In the genomic region with DNA sequence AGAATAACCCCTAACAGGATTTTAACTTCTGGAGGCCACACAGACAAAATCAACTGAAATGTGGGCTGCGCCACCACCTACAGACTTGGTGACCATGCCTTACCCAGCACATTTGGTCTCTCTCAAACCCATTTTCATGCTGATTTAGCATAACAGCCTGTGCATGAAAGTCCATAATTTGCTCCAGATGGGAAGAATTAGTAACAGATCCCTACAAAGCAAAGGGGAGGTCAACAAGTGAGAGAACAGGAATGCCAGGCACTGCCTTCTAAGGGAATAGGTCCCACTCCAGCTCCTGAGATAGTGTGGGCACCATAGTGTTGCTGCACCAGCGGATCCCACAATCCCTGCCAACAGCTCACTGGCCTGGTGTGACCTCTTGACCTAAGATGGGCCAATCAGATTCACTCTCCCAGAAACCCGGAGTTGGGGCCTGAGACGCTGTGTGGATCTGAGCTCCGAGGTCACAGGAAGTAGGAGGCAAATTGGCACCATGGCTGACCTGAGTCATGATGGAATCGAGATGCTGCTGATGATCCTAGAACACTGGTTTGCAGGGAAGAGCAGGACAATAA, we compare ENCODE assay signal across 27 cellular contexts. TPM values are rescaled to one million over a fixed set of nuclear protein-coding genes. Genes with fewer than 3 reads are reported as not detected.
"Had no signal": no experiment of that assay in that cellular context is flagged by ENCODE, and none has a peak within 500 bp of the region (broad histone marks: within the 10 kb centered on the region; RNA-seq: fewer than 3 reads in every experiment).

No MANE protein-coding gene starts in this region.

- H3K27ac Mint-ChIP-seq: activated CD4-positive, alpha-beta memory T cell treated with anti-CD3 and anti-CD28 coated beads for 36 hours; activated CD4-positive, alpha-beta T cell treated with anti-CD3 and anti-CD28 coated beads, Interleukin-2, amount 10 ng/mL, durations not matched to agents 24 days and 14 days; activated naive CD4-positive, alpha-beta T cell treated with anti-CD3 and anti-CD28 coated beads, Interleukin-2, amount 50 U/mL, for 24 hours; activated naive CD8-positive, alpha-beta T cell treated with anti-CD3 and anti-CD28 coated beads, Interleukin-2, amount 50 U/mL, for 24 hours; activated T-cell treated with anti-CD3 and anti-CD28 coated beads, Interleukin-2, amount 50 U/mL, for 24 hours; immature natural killer cell; mesothelial cell of epicardium; progenitor cell of endocrine pancreas had no signal

- H3K4me1 Mint-ChIP-seq: activated CD4-positive, alpha-beta T cell treated with anti-CD3 and anti-CD28 coated beads, Interleukin-2, amount 10 ng/mL, durations not matched to agents 24 days and 14 days; activated naive CD4-positive, alpha-beta T cell treated with anti-CD3 and anti-CD28 coated beads, Interleukin-2, amount 50 U/mL, for 24 hours; immature natural killer cell; naive B cell had no signal

- H3K27me3 Mint-ChIP-seq: activated CD4-positive, alpha-beta memory T cell treated with anti-CD3 and anti-CD28 coated beads for 36 hours; activated naive CD4-positive, alpha-beta T cell treated with anti-CD3 and anti-CD28 coated beads, Interleukin-2, amount 50 U/mL, for 24 hours; activated T-cell treated with anti-CD3 and anti-CD28 coated beads, Interleukin-2, amount 50 U/mL, for 24 hours; progenitor cell of endocrine pancreas had no signal

- H3K9me3 ChIP-seq: breast epithelium, esophagus muscularis mucosa, heart left ventricle, ovary, right lobe of liver, testis, uterus had no signal

- H3K4me3 ChIP-seq: breast epithelium, esophagus muscularis mucosa, heart left ventricle, ovary, right lobe of liver, testis, uterus had no signal

- H3K27ac ChIP-seq: breast epithelium, esophagus muscularis mucosa, heart left ventricle, ovary, right lobe of liver, testis, uterus, VCaP had no signal

- H3K4me3 Mint-ChIP-seq: activated CD4-positive, alpha-beta memory T cell treated with anti-CD3 and anti-CD28 coated beads for 36 hours; activated CD4-positive, alpha-beta T cell treated with anti-CD3 and anti-CD28 coated beads, Interleukin-2, amount 10 ng/mL, durations not matched to agents 24 days and 14 days; activated naive CD4-positive, alpha-beta T cell treated with anti-CD3 and anti-CD28 coated beads, Interleukin-2, amount 50 U/mL, for 24 hours; activated naive CD8-positive, alpha-beta T cell treated with anti-CD3 and anti-CD28 coated beads, Interleukin-2, amount 50 U/mL, for 24 hours; activated T-cell treated with anti-CD3 and anti-CD28 coated beads, Interleukin-2, amount 50 U/mL, for 24 hours; immature natural killer cell; mesothelial cell of epicardium; naive B cell had no signal

- H3K36me3 Mint-ChIP-seq: activated CD4-positive, alpha-beta memory T cell treated with anti-CD3 and anti-CD28 coated beads for 36 hours; activated naive CD4-positive, alpha-beta T cell treated with anti-CD3 and anti-CD28 coated beads, Interleukin-2, amount 50 U/mL, for 24 hours; immature natural killer cell; mesothelial cell of epicardium; naive B cell had no signal

- H3K27me3 ChIP-seq: breast epithelium, ovary, right lobe of liver, testis, uterus had no signal

- H3K36me3 ChIP-seq: breast epithelium, esophagus muscularis mucosa, heart left ventricle, ovary, right lobe of liver, uterus had no signal

- H3K4me1 ChIP-seq: breast epithelium, esophagus muscularis mucosa, heart left ventricle, right lobe of liver, testis, uterus had no signal

- ATAC-seq: activated CD4-positive, CD25-positive, alpha-beta regulatory T cell treated with anti-CD3 and anti-CD28 coated beads, Interleukin-2, amount 50 U/mL, for 24 hours; activated naive CD8-positive, alpha-beta T cell treated with anti-CD3 and anti-CD28 coated beads, Interleukin-2, amount 50 U/mL, for 24 hours; heart left ventricle; right lobe of liver; stimulated activated naive CD8-positive, alpha-beta T cell treated with anti-CD3 and anti-CD28 coated beads, Interleukin-15, Interleukin-2, amounts not matched to agents 100 U/mL and 50 U/mL, for 24 hours had no signal

- H3K9me3 Mint-ChIP-seq: activated CD4-positive, alpha-beta memory T cell treated with anti-CD3 and anti-CD28 coated beads for 36 hours; activated CD4-positive, alpha-beta T cell treated with anti-CD3 and anti-CD28 coated beads, Interleukin-2, amount 10 ng/mL, durations not matched to agents 24 days and 14 days; activated naive CD4-positive, alpha-beta T cell treated with anti-CD3 and anti-CD28 coated beads, Interleukin-2, amount 50 U/mL, for 24 hours; activated naive CD8-positive, alpha-beta T cell treated with anti-CD3 and anti-CD28 coated beads, Interleukin-2, amount 50 U/mL, for 24 hours; activated T-cell treated with anti-CD3 and anti-CD28 coated beads, Interleukin-2, amount 50 U/mL, for 24 hours; immature natural killer cell; mesothelial cell of epicardium; naive B cell had no signal

- DNase-seq: activated CD4-positive, alpha-beta memory T cell treated with anti-CD3 and anti-CD28 coated beads for 36 hours; activated CD4-positive, alpha-beta T cell treated with anti-CD3 and anti-CD28 coated beads, Interleukin-2, amount 10 ng/mL, durations not matched to agents 24 days and 14 days; activated CD8-positive, alpha-beta memory T cell treated with anti-CD3 and anti-CD28 coated beads, Interleukin-2, amount 50 U/mL, for 48 hours; activated naive CD8-positive, alpha-beta T cell treated with anti-CD3 and anti-CD28 coated beads, Interleukin-2, amount 50 U/mL, for 24 hours; activated T-cell treated with anti-CD3 and anti-CD28 coated beads, Interleukin-2, amount 50 U/mL, for 24 hours; central memory CD4-positive, alpha-beta T cell; heart left ventricle; immature natural killer cell; naive B cell; ovary; right lobe of liver; stimulated activated CD4-positive, alpha-beta T cell treated with anti-CD3 and anti-CD28 coated beads, Interleukin-12 subunit alpha, Interleukin-12 subunit beta, amount 100 ng/mL, for 4 hours; stimulated activated CD4-positive, alpha-beta T cell treated with anti-CD3 and anti-CD28 coated beads, Interleukin-4, amount 100 ng/mL, for 1 hour; stimulated activated naive CD8-positive, alpha-beta T cell treated with anti-CD3 and anti-CD28 coated beads, Interleukin-15, Interleukin-2, amounts not matched to agents 100 U/mL and 50 U/mL, for 24 hours; T-helper 9 cell; testis; trophoblast cell; uterus had no signal

RNA-seq across cellular contexts. Expression of a gene that starts 32.4 kb away (rescaled TPM):
- total RNA-seq: fibroblast of villous mesenchyme, lower leg skin had no signal
